Comparison of ENCODE assay signal across 13 cellular contexts in the genomic region with DNA sequence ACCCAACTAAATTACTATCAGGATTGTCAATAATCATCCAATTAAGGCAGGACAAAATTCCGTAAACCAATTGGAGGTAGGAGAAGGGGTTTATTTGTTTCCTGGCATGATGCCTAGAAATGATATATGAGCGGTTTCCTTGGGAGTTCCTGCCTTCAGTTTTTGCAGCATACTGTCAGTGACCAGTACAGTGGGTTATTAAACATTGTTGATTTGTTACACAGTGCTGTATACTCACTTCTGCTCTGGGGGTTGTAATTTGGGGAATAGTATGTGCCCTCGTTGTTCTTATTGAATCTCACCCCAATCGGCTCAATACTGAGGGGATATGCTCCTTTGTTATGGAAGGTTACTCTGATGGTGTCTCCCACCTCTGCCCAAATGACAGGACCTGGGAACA. TPM values are rescaled to one million over a fixed set of nuclear protein-coding genes. Genes with fewer than 3 reads are reported as not detected.
DNase-seq lines count a peak whose midpoint lies in the region; ATAC-seq and TF ChIP-seq lines count a peak whose summit lies in the region.
"Had no signal": no experiment of that assay in that cellular context is flagged by ENCODE, and none has a peak within 500 bp of the region (broad histone marks: within the 10 kb centered on the region; RNA-seq: fewer than 3 reads in every experiment).

No MANE protein-coding gene starts in this region.

- H3K4me3 Mint-ChIP-seq in endodermal cell, result no peak overlapping the region
- H3K4me3 Mint-ChIP-seq in immature natural killer cell, result no peak overlapping the region

- H3K4me1 Mint-ChIP-seq in endodermal cell (peaks cover 40% of the 10 kb centered on the region), immature natural killer cell (no peaks in the 10 kb centered on the region)

- TF ChIP-seq POLR2A in esophagus muscularis mucosa (IDR thresholded peaks at IDR 0.05; ENCODE audit: low read depth), result no peak

- no peak for ATAC-seq in GM21447 (IDR thresholded peaks at IDR 0.05; ENCODE audit: unreplicated experiment)
- ATAC-seq: left colon had no signal

- H3K27ac Mint-ChIP-seq in endodermal cell (peak overlapping the region; percentile 29), immature natural killer cell (no peak overlapping the region)

- H3K27me3 Mint-ChIP-seq in endodermal cell (ENCODE audit: insufficient read depth) (no peaks in the 10 kb centered on the region), immature natural killer cell (ENCODE audit: low read depth in 3 of 3) (peaks cover 2 to 8% (median 4%) of the 10 kb centered on the region in 3 donors)

- H3K36me3 Mint-ChIP-seq in endodermal cell (ENCODE audit: low read depth) (no peaks in the 10 kb centered on the region), immature natural killer cell (peaks cover 0 to 3% (median 0%) of the 10 kb centered on the region in 3 donors)

- H3K27me3 ChIP-seq in endodermal cell (ENCODE audit: control insufficient read depth, insufficient read depth, low read length, poor library complexity, severe bottlenecking) (no peaks in the 10 kb centered on the region), esophagus muscularis mucosa (peaks cover 0 to 4% (median 0%) of the 10 kb centered on the region in 4 donors)

- H3K4me3 ChIP-seq in endodermal cell (ENCODE audit: low read length), result no peak overlapping the region
- H3K4me3 ChIP-seq in esophagus muscularis mucosa, result no peak overlapping the region

- DNase-seq in DMS 273 treated with DMSO at 0.1 percent for 48 hours (lab: John Stamatoyannopoulos, UW) (peak; percentile 9), LHCN-M2 (ENCODE audit: low read depth) (peak; percentile 24), NCI-H82 (lab: John Stamatoyannopoulos, UW) (peak; percentile 83), endodermal cell (no peak), NCI-H1694 (lab: John Stamatoyannopoulos, UW) (no peak), immature natural killer cell (no peak), esophagus muscularis mucosa (ENCODE audit: extremely low spot score) (no peak)
- DNase-seq: AML-193; left colon; NCI-H526 treated with DMSO at 0.1 percent for 48 hours; nucleus accumbens; stimulated activated naive CD4-positive, alpha-beta T cell had no signal

- TF ChIP-seq EP300 in esophagus muscularis mucosa (IDR thresholded peaks at IDR 0.05), result no peak

- WGBS in endodermal cell (ENCODE audit: insufficient coverage in 1 of 2, insufficient read length in 1 of 2), 2 experiments, result 74 to 100% methylated on average over 1 to 4 of the region's 4 CpGs
- WGBS in esophagus muscularis mucosa, result 40% methylated on average over 4 of the region's 4 CpGs

- H3K4me1 ChIP-seq in endodermal cell (ENCODE audit: control insufficient read depth, insufficient read depth, low read length), result peaks cover 9% of the 10 kb centered on the region
- H3K4me1 ChIP-seq in esophagus muscularis mucosa, result no peaks in the 10 kb centered on the region

- H3K36me3 ChIP-seq in endodermal cell (ENCODE audit: control insufficient read depth, insufficient read depth, low read length) (no peaks in the 10 kb centered on the region), esophagus muscularis mucosa (no peaks in the 10 kb centered on the region)

- TF ChIP-seq CTCF in endodermal cell (conservative IDR thresholded peaks at IDR 0.05), result no peak
- no peak for TF ChIP-seq CTCF in esophagus muscularis mucosa (IDR thresholded peaks at IDR 0.05)

- no peaks in the 10 kb centered on the region for H3K9me3 Mint-ChIP-seq in endodermal cell
- H3K9me3 Mint-ChIP-seq in immature natural killer cell, result no peaks in the 10 kb centered on the region

- H3K9me3 ChIP-seq in endodermal cell (ENCODE audit: control insufficient read depth, low read length), result no peaks in the 10 kb centered on the region
- no peaks in the 10 kb centered on the region for H3K9me3 ChIP-seq in esophagus muscularis mucosa

- H3K27ac ChIP-seq in endodermal cell (ENCODE audit: low read depth, low read length), result no peak overlapping the region
- H3K27ac ChIP-seq in esophagus muscularis mucosa (replicated peaks in 1 of 4), result no peak overlapping the region

- intact Hi-C loops in esophagus muscularis mucosa (cut with DNase I), result no loop called here

- no peak overlapping the region for H3K9ac ChIP-seq in endodermal cell (ENCODE audit: extremely low read depth, low read length, poor library complexity, severe bottlenecking)

RNA-seq across cellular contexts. Expression of a gene that starts 22.2 kb away (rescaled TPM):
- total RNA-seq in LHCN-M2 (2014; rRNA removed) (0.06 TPM in 1 of 2 replicates, not detected in the other), endodermal cell (under 1 TPM; 0.53 to 0.86 TPM), esophagus muscularis mucosa (1 to 10 TPM; 5.6 to 8.1 (median 6.0) TPM)
- 0.07 TPM for polyA plus RNA-seq in LHCN-M2 (2012)
- polyA plus RNA-seq in endodermal cell (2013, experiment 1 of 2), result 1.3 TPM
- polyA plus RNA-seq in endodermal cell (2013, experiment 2 of 2), result 1.1 TPM
- under 1 TPM in 1 of 3 donors, not detected in 2; 0.77 TPM for polyA plus RNA-seq in immature natural killer cell

Comparison
In these comparisons a context has a peak if more than half of its experiments do, and no peak if none do; other contexts are left out.
1. DNase-seq: peak in DMS 273 treated with DMSO at 0.1 percent for 48 hours (single experiment), LHCN-M2 (single experiment) and NCI-H82 (single experiment); none in endodermal cell (single experiment), NCI-H1694 (single experiment), immature natural killer cell (0 of 3) and esophagus muscularis mucosa (single experiment).